ENCODE assay signal across 8 cellular contexts in genomic region chr2:189657867-189658266, GRCh38. TPM values are rescaled to one million over a fixed set of nuclear protein-coding genes. Genes with fewer than 3 reads are reported as not detected.
DNase-seq lines count a peak whose midpoint lies in the region; ATAC-seq and TF ChIP-seq lines count a peak whose summit lies in the region.

No MANE protein-coding gene starts in this region.

- intact Hi-C loops in Calu3 (cut with micrococcal nuclease; ENCODE audit: unreplicated experiment) = loop anchor here (5.0 kb wide), 1 partner anchor 414 kb away; no protein-coding TSS in a partner anchor

- WGBS in neuronal stem cell (ENCODE audit: extremely low coverage in 2 of 2, insufficient read length in 2 of 2, insufficient replicate concordance in 1 of 2), 2 donors = no CpG with 5 or more reads among the region's 5 CpGs

- H3K27me3 ChIP-seq in neuronal stem cell (ENCODE audit: control insufficient read depth in 3 of 3, insufficient read depth in 3 of 3, low read depth in 1 of 3, low read length in 3 of 3) = no peaks in the 10 kb centered on the region

- no peak overlapping the region for H3K14ac ChIP-seq in neuronal stem cell (ENCODE audit: low read length)

- H3K27me3 Mint-ChIP-seq in Calu3 (ENCODE audit: unreplicated experiment) = no peaks in the 10 kb centered on the region

- H3K9ac ChIP-seq in neuronal stem cell (ENCODE audit: low read depth, low read length, poor library complexity) = no peak overlapping the region

- H2BK120ac ChIP-seq in neuronal stem cell (ENCODE audit: low read depth, low read length) = no peak overlapping the region

- H3K4me1 Mint-ChIP-seq in Calu3 (ENCODE audit: low read depth, unreplicated experiment) = peaks cover 8% of the 10 kb centered on the region

- peak overlapping the region; percentile 38 for H3K4me3 ChIP-seq in Jurkat, Clone E6-1 (ENCODE audit: low read length)
- H3K4me3 ChIP-seq in neuronal stem cell (ENCODE audit: low read length in 2 of 2) = no peak overlapping the region

- peak overlapping the region; percentile 18 for H2AFZ ChIP-seq in neuronal stem cell (ENCODE audit: low read length)

- no peaks in the 10 kb centered on the region for H3K36me3 ChIP-seq in neuronal stem cell (replicated peaks in 1 of 2; ENCODE audit: control insufficient read depth in 2 of 2, insufficient read depth in 2 of 2, low read length in 2 of 2)

- H3K4me2 ChIP-seq in neuronal stem cell (ENCODE audit: insufficient read depth, low read length, poor library complexity, severe bottlenecking) = no peak overlapping the region

- H3K9me3 Mint-ChIP-seq in activated naive CD4-positive, alpha-beta T cell treated with anti-CD3 and anti-CD28 coated beads, Interleukin-2, amount 50 U/mL, for 72 hours = peaks cover 0 to 2% of the 10 kb centered on the region in 2 donors
- H3K9me3 Mint-ChIP-seq in Calu3 (ENCODE audit: low read depth, unreplicated experiment) = no peaks in the 10 kb centered on the region

- BruUV-seq in Calu3 (replicated peaks; lab: Mats Ljungman, UMichigan) = no TSS peak

- no peak overlapping the region for H3K4ac ChIP-seq in neuronal stem cell (ENCODE audit: low read length)

- H3K27ac ChIP-seq in neuronal stem cell (replicated peaks; ENCODE audit: low read length) = no peak overlapping the region

- no peak overlapping the region for H2BK15ac ChIP-seq in neuronal stem cell (ENCODE audit: low read length)

- peaks cover 0 to 11% of the 10 kb centered on the region in 2 donors for H3K36me3 Mint-ChIP-seq in activated naive CD4-positive, alpha-beta T cell treated with anti-CD3 and anti-CD28 coated beads, Interleukin-2, amount 50 U/mL, for 72 hours
- H3K36me3 Mint-ChIP-seq in Calu3 (ENCODE audit: insufficient read depth, unreplicated experiment) = no peaks in the 10 kb centered on the region

- no peak overlapping the region for H3K4me3 Mint-ChIP-seq in Calu3 (ENCODE audit: low read depth, unreplicated experiment)

- H4K8ac ChIP-seq in neuronal stem cell (ENCODE audit: low read depth, low read length) = no peak overlapping the region

- H3K9me3 ChIP-seq in neuronal stem cell (replicated peaks in 1 of 2; ENCODE audit: control insufficient read depth in 2 of 2, insufficient read depth in 1 of 2, low read depth in 1 of 2, low read length in 2 of 2) = no peaks in the 10 kb centered on the region

- H4K91ac ChIP-seq in neuronal stem cell (ENCODE audit: low read depth, low read length, poor library complexity) = no peak overlapping the region

- no peak overlapping the region for H3K23ac ChIP-seq in neuronal stem cell (ENCODE audit: low read depth, low read length, poor library complexity)

- no peak overlapping the region for H2BK5ac ChIP-seq in neuronal stem cell (ENCODE audit: low read length)

- peak; percentile 11 for DNase-seq in A172 (ENCODE audit: low spot score)
- peak; percentile 95 for DNase-seq in Jurkat, Clone E6-1 (ENCODE audit: low read depth, low spot score)
- DNase-seq in activated naive CD4-positive, alpha-beta T cell treated with anti-CD3 and anti-CD28 coated beads, Interleukin-2, amount 50 U/mL, for 72 hours (ENCODE audit: low spot score in 2 of 2) = peak in 1 of 2 donors; percentile 44
- DNase-seq in neuronal stem cell (ENCODE audit: low spot score) = no peak
- DNase-seq in Calu3 = no peak

- H3K27ac Mint-ChIP-seq in activated naive CD4-positive, alpha-beta T cell treated with anti-CD3 and anti-CD28 coated beads, Interleukin-2, amount 50 U/mL, for 72 hours = peak overlapping the region; percentile 51 to 90
- H3K27ac Mint-ChIP-seq in Calu3 (ENCODE audit: unreplicated experiment) = no peak overlapping the region

- peak; percentile 40 for ATAC-seq in GM19463 (IDR thresholded peaks at IDR 0.05; ENCODE audit: unreplicated experiment)
- peak; percentile 55 to 56 for ATAC-seq in activated naive CD4-positive, alpha-beta T cell treated with anti-CD3 and anti-CD28 coated beads, Interleukin-2, amount 50 U/mL, for 72 hours
- no peak for ATAC-seq in HG03342 (IDR thresholded peaks at IDR 0.05; ENCODE audit: unreplicated experiment)
- ATAC-seq in GM18519 (IDR thresholded peaks at IDR 0.05; ENCODE audit: low FRiP score, unreplicated experiment) = no peak

- TF ChIP-seq CTCF in Calu3 (IDR thresholded peaks at IDR 0.05; ENCODE audit: unreplicated experiment) = no peak

- H2BK12ac ChIP-seq in neuronal stem cell (ENCODE audit: low read length) = no peak overlapping the region

- no peak overlapping the region for H2AK5ac ChIP-seq in neuronal stem cell (ENCODE audit: low read depth, low read length)

- no peak overlapping the region for H3K18ac ChIP-seq in neuronal stem cell (ENCODE audit: low read length)

- CTCF ChIA-PET in Calu3 (lab: Charles Lee) = interaction anchor here (0.5 kb wide), 1 partner anchor 19 kb away, joined by 3 read pairs; no protein-coding TSS in a partner anchor

- peaks cover 4% of the 10 kb centered on the region for H3K79me1 ChIP-seq in neuronal stem cell (ENCODE audit: low read depth, low read length)

- peaks cover 3 to 4% of the 10 kb centered on the region in 2 donors for H3K4me1 ChIP-seq in neuronal stem cell (ENCODE audit: control insufficient read depth in 2 of 2, insufficient read depth in 1 of 2, low read depth in 1 of 2, low read length in 2 of 2)

RNA-seq across cellular contexts. Expression of gene ASNSD1, which starts 3.4 kb away (rescaled TPM):
- total RNA-seq in A172 (2014; rRNA removed; shearing (Covaris generic)) = 113 and 114 TPM in 2 replicates
- 59.1 TPM for polyA plus RNA-seq in Jurkat, Clone E6-1 (2012; ENCODE audit: insufficient read depth, insufficient read length)
- total RNA-seq in activated naive CD4-positive, alpha-beta T cell treated with anti-CD3 and anti-CD28 coated beads, Interleukin-2, amount 50 U/mL, for 72 hours = 10 to 100 TPM; 46.2 to 59.0 TPM
- polyA plus RNA-seq in neuronal stem cell (2013, experiment 1 of 2) = 62.8 TPM
- 64.2 TPM for polyA plus RNA-seq in neuronal stem cell (2013, experiment 2 of 2)
- 29.1 and 30.7 TPM in 2 replicates for total RNA-seq in Calu3 (2022)

RNA-seq across cellular contexts. Expression of gene ANKAR, which starts 16.6 kb away (rescaled TPM):
- 4.7 and 14.5 TPM in 2 replicates for total RNA-seq in A172 (2014; rRNA removed; shearing (Covaris generic))
- polyA plus RNA-seq in Jurkat, Clone E6-1 (2012; ENCODE audit: insufficient read depth, insufficient read length) = 0.44 TPM
- 1 to 10 TPM; 2.6 to 2.9 TPM for total RNA-seq in activated naive CD4-positive, alpha-beta T cell treated with anti-CD3 and anti-CD28 coated beads, Interleukin-2, amount 50 U/mL, for 72 hours
- polyA plus RNA-seq in neuronal stem cell (2013, experiment 1 of 2) = 2.2 TPM
- polyA plus RNA-seq in neuronal stem cell (2013, experiment 2 of 2) = 2.5 TPM
- total RNA-seq in Calu3 (2022) = 2.1 and 6.3 TPM in 2 replicates

Comparison
In these comparisons a context has a peak if more than half of its experiments do, and no peak if none do; other contexts are left out.
1. DNase-seq: peak in A172 (single experiment) and Jurkat, Clone E6-1 (single experiment); none in neuronal stem cell (single experiment) and Calu3 (single experiment).
2. ATAC-seq: peak in GM19463 (single experiment) and activated naive CD4-positive, alpha-beta T cell treated with anti-CD3 and anti-CD28 coated beads, Interleukin-2, amount 50 U/mL, for 72 hours (2 of 2); none in HG03342 (single experiment) and GM18519 (single experiment).